ENCODE assay signal across 2 cellular contexts in the genomic region with DNA sequence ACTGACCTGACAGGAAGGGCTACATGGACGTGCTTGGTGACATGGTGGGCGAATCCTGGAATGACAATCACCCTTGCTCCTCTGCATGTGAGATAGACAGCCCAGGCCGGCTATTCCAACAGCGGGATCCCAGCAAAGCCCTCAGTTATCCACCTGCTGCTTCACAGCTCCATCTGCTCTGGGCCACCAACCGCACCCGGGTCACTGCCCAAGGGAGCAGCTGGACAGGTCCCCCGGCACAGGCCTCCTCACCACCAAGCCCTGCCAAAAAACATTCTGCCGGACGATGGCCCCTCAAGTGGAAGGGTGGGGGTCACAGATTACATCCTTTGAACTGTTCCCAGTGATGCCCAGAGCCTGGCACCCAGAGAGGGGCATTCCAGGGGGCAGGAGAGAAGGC.
A peak's percentile ranks its signal among the peaks of the same experiment; 100 is the strongest.
TF ChIP-seq lines count a peak whose summit lies in the region.

No MANE protein-coding gene starts in this region.

TF ChIP-seq in HEK293, 187 proteins besides CTCF, POLR2A, EP300 and RAD21:
- TF ChIP-seq ZNF660 (tag by site-specific recombination; IDR thresholded peaks at IDR 0.05), result no peak
- no peak for TF ChIP-seq ZNF544 (tag by site-specific recombination; IDR thresholded peaks at IDR 0.05)
- peak; percentile 48; the same call in 1 of the 2 replicates for TF ChIP-seq ZNF341 (tag by site-specific recombination; IDR thresholded peaks at IDR 0.05; ENCODE audit: low read depth)

TF ChIP-seq in H1, 55 proteins besides CTCF, POLR2A, EP300 and RAD21:
- no peak for TF ChIP-seq GTF2F1 (IDR thresholded peaks at IDR 0.05; ENCODE audit: borderline replicate concordance, low read depth, low read length)
- TF ChIP-seq PHF8 (conservative IDR thresholded peaks at IDR 0.05; ENCODE audit: low read depth, low read length), result no peak
- no peak for TF ChIP-seq RXRA (IDR thresholded peaks at IDR 0.05; ENCODE audit: insufficient read depth, low read depth, low read length)
- no peak for TF ChIP-seq POLR2AphosphoS5 (IDR thresholded peaks at IDR 0.05; ENCODE audit: low read depth, low read length)
- TF ChIP-seq TCF12 (IDR thresholded peaks at IDR 0.05; ENCODE audit: low read depth, low read length), result no peak
- TF ChIP-seq JUND (IDR thresholded peaks at IDR 0.05; ENCODE audit: low read length), result no peak
- TF ChIP-seq MAFK (IDR thresholded peaks at IDR 0.05; ENCODE audit: low read depth, low read length), result no peak
- TF ChIP-seq, protein P1, sequence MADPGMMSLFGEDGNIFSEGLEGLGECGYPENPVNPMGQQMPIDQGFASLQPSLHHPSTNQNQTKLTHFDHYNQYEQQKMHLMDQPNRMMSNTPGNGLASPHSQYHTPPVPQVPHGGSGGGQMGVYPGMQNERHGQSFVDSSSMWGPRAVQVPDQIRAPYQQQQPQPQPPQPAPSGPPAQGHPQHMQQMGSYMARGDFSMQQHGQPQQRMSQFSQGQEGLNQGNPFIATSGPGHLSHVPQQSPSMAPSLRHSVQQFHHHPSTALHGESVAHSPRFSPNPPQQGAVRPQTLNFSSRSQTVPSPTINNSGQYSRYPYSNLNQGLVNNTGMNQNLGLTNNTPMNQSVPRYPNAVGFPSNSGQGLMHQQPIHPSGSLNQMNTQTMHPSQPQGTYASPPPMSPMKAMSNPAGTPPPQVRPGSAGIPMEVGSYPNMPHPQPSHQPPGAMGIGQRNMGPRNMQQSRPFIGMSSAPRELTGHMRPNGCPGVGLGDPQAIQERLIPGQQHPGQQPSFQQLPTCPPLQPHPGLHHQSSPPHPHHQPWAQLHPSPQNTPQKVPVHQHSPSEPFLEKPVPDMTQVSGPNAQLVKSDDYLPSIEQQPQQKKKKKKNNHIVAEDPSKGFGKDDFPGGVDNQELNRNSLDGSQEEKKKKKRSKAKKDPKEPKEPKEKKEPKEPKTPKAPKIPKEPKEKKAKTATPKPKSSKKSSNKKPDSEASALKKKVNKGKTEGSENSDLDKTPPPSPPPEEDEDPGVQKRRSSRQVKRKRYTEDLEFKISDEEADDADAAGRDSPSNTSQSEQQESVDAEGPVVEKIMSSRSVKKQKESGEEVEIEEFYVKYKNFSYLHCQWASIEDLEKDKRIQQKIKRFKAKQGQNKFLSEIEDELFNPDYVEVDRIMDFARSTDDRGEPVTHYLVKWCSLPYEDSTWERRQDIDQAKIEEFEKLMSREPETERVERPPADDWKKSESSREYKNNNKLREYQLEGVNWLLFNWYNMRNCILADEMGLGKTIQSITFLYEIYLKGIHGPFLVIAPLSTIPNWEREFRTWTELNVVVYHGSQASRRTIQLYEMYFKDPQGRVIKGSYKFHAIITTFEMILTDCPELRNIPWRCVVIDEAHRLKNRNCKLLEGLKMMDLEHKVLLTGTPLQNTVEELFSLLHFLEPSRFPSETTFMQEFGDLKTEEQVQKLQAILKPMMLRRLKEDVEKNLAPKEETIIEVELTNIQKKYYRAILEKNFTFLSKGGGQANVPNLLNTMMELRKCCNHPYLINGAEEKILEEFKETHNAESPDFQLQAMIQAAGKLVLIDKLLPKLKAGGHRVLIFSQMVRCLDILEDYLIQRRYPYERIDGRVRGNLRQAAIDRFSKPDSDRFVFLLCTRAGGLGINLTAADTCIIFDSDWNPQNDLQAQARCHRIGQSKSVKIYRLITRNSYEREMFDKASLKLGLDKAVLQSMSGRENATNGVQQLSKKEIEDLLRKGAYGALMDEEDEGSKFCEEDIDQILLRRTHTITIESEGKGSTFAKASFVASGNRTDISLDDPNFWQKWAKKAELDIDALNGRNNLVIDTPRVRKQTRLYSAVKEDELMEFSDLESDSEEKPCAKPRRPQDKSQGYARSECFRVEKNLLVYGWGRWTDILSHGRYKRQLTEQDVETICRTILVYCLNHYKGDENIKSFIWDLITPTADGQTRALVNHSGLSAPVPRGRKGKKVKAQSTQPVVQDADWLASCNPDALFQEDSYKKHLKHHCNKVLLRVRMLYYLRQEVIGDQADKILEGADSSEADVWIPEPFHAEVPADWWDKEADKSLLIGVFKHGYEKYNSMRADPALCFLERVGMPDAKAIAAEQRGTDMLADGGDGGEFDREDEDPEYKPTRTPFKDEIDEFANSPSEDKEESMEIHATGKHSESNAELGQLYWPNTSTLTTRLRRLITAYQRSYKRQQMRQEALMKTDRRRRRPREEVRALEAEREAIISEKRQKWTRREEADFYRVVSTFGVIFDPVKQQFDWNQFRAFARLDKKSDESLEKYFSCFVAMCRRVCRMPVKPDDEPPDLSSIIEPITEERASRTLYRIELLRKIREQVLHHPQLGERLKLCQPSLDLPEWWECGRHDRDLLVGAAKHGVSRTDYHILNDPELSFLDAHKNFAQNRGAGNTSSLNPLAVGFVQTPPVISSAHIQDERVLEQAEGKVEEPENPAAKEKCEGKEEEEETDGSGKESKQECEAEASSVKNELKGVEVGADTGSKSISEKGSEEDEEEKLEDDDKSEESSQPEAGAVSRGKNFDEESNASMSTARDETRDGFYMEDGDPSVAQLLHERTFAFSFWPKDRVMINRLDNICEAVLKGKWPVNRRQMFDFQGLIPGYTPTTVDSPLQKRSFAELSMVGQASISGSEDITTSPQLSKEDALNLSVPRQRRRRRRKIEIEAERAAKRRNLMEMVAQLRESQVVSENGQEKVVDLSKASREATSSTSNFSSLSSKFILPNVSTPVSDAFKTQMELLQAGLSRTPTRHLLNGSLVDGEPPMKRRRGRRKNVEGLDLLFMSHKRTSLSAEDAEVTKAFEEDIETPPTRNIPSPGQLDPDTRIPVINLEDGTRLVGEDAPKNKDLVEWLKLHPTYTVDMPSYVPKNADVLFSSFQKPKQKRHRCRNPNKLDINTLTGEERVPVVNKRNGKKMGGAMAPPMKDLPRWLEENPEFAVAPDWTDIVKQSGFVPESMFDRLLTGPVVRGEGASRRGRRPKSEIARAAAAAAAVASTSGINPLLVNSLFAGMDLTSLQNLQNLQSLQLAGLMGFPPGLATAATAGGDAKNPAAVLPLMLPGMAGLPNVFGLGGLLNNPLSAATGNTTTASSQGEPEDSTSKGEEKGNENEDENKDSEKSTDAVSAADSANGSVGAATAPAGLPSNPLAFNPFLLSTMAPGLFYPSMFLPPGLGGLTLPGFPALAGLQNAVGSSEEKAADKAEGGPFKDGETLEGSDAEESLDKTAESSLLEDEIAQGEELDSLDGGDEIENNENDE (IDR thresholded peaks at IDR 0.05; ENCODE audit: insufficient replicate concordance, low read length), result no peak
- TF ChIP-seq HDAC2 (IDR thresholded peaks at IDR 0.05; ENCODE audit: borderline replicate concordance in 1 of 2, low read depth in 2 of 2, low read length in 2 of 2), result no peak
- no peak for TF ChIP-seq TAF7 (optimal IDR thresholded peaks at IDR 0.05; ENCODE audit: borderline replicate concordance, low read depth, low read length)
- TF ChIP-seq GABPA (IDR thresholded peaks at IDR 0.05; ENCODE audit: borderline replicate concordance, insufficient read depth, low read length), result no peak
- no peak for TF ChIP-seq SIRT6 (IDR thresholded peaks at IDR 0.05; ENCODE audit: low read length)
- no peak for TF ChIP-seq CEBPB (IDR thresholded peaks at IDR 0.05; ENCODE audit: low read depth, low read length)
